In genomic region chr7:28726563-28726962, GRCh38 we compare ENCODE assay signal across 28 cellular contexts.
A peak's percentile ranks its signal among the peaks of the same experiment; 100 is the strongest.
DNase-seq lines count a peak whose midpoint lies in the region; ATAC-seq and TF ChIP-seq lines count a peak whose summit lies in the region.
"Had no signal": no experiment of that assay in that cellular context is flagged by ENCODE, and none has a peak within 500 bp of the region (broad histone marks: within the 10 kb centered on the region; RNA-seq: fewer than 3 reads in every experiment).

No MANE protein-coding gene starts in this region.

- intact Hi-C loops in heart left ventricle (cut with DNase I) (no loop called here), sciatic nerve (cut with DNase I) (no loop called here)

- no peak for TF ChIP-seq CTCF in heart left ventricle (IDR thresholded peaks at IDR 0.05)

- DNase-seq in DMS153 treated with DMSO at 0.1 percent for 48 hours (lab: John Stamatoyannopoulos, UW; ENCODE audit: unreplicated experiment) = peak; percentile 38
- no peak for DNase-seq in DMS153 (lab: John Stamatoyannopoulos, UW)
- DNase-seq in NCI-H69 (lab: John Stamatoyannopoulos, UW) = peak; percentile 90
- no peak for DNase-seq in heart left ventricle
- DNase-seq in sciatic nerve (ENCODE audit: low spot score) = no peak
- DNase-seq in activated CD8-positive, alpha-beta memory T cell treated with anti-CD3 and anti-CD28 coated beads, Interleukin-2, amount 50 U/mL, for 4 hours = no peak
- DNase-seq in NCI-H2081 treated with DMSO at 0.1 percent for 48 hours (lab: John Stamatoyannopoulos, UW) = no peak
- DNase-seq: activated CD4-positive, CD25-positive, alpha-beta regulatory T cell; activated CD8-positive, alpha-beta T cell treated with anti-CD3 and anti-CD28 coated beads for 36 hours; activated gamma-delta T cell treated with Interleukin-2 at 50 U/mL for 16 hours; AML-193; brain microvascular endothelial cell; colonic mucosa; DMS79 treated with DMSO at 0.1 percent for 48 hours; HFFc6; left colon; natural killer cell; NCI-H1930; NCI-H510A treated with DMSO at 0.1 percent for 48 hours; stimulated activated CD4-positive, alpha-beta T cell treated with anti-CD3 and anti-CD28 coated beads, Interleukin-2, amount 100 ng/mL, for 24 hours; tibial artery had no signal

- no peak overlapping the region for H3K4me3 ChIP-seq in heart left ventricle
- H3K4me3 ChIP-seq: colonic mucosa, esophagus muscularis mucosa, GM12878, tibial artery had no signal

- no peaks in the 10 kb centered on the region for H3K27me3 ChIP-seq in heart left ventricle
- H3K27me3 ChIP-seq: brain microvascular endothelial cell, colonic mucosa, esophagus muscularis mucosa, tibial artery had no signal

- no peaks in the 10 kb centered on the region for H3K9me3 ChIP-seq in heart left ventricle
- H3K9me3 ChIP-seq: colonic mucosa, esophagus muscularis mucosa, tibial artery had no signal

- peaks cover 0 to 31% (median 5%) of the 10 kb centered on the region in 9 donors for H3K36me3 ChIP-seq in heart left ventricle
- H3K36me3 ChIP-seq: brain microvascular endothelial cell, colonic mucosa, tibial artery had no signal

- H3K27ac ChIP-seq in heart left ventricle = peak overlapping the region in 2 of 12 donors; percentile 27 to 30
- H3K27ac ChIP-seq: 22Rv1, brain microvascular endothelial cell, colonic mucosa, esophagus muscularis mucosa, KMS-11, RWPE1 had no signal

- 39 to 60% (median 50%) methylated on average over 1 of the region's 1 CpG for WGBS in heart left ventricle, 4 donors

- no peak for TF ChIP-seq POLR2A in heart left ventricle (IDR thresholded peaks at IDR 0.05)

- H3K4me1 ChIP-seq in heart left ventricle = peaks cover 0 to 35% (median 21%) of the 10 kb centered on the region in 12 donors
- H3K4me1 ChIP-seq: colonic mucosa had no signal

- ATAC-seq in heart left ventricle = peak in 3 of 4 donors; percentile 67 to 78 (median 76)
- peak; percentile 53 for ATAC-seq in sciatic nerve
- no peak for ATAC-seq in HG03342 (IDR thresholded peaks at IDR 0.05; ENCODE audit: unreplicated experiment)
- ATAC-seq: activated CD8-positive, alpha-beta T cell treated with anti-CD3 and anti-CD28 coated beads for 36 hours; GM12878; left colon; natural killer cell; stimulated activated memory B cell treated with anti-CD40 and anti-IgM and Interleukin-4, amounts not matched to agents 10 μg/mL and 1 μg/mL and 100 μg/mL, for 72 hours had no signal

Comparison
In these comparisons a context has a peak if more than half of its experiments do, and no peak if none do; other contexts are left out.
1. DNase-seq: peak in DMS153 treated with DMSO at 0.1 percent for 48 hours (single experiment) and NCI-H69 (single experiment); none in DMS153 (single experiment), heart left ventricle (0 of 5), sciatic nerve (single experiment), activated CD8-positive, alpha-beta memory T cell treated with anti-CD3 and anti-CD28 coated beads, Interleukin-2, amount 50 U/mL, for 4 hours (single experiment) and NCI-H2081 treated with DMSO at 0.1 percent for 48 hours (single experiment).